In the genomic region with DNA sequence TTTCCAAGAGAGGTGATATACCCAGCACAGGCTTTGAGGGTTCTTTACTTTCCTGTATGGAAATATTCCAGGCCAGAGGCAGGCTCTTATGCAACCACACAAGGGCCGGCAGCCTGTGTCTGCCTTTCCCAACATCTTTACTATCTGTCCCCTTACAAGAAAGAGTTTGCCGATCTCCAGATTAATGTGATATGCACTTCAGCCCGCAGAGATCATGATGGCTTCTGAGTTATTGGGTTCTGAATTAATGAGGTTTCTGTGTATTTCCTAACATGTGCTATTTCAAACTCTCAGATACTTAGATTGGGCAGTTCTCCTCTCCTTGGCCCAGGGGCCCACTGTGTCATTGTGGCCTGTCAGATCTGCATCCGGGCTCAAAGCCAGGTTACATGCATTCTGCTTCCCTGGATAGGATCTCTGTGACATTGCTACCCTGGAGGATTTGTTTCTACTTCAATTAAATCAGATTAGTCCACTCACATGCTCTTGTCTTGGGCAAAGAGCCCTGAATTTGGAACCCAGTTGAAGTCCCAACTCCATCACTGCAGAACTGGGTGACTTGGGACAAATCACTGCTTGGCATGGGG, we compare ENCODE assay signal across 10 cellular contexts. TPM values are rescaled to one million over a fixed set of nuclear protein-coding genes. Genes with fewer than 3 reads are reported as not detected.
DNase-seq lines count a peak whose midpoint lies in the region; ATAC-seq, FAIRE-seq and TF ChIP-seq lines count a peak whose summit lies in the region.
"Had no signal": no experiment of that assay in that cellular context is flagged by ENCODE, and none has a peak within 500 bp of the region (broad histone marks: within the 10 kb centered on the region; RNA-seq: fewer than 3 reads in every experiment).

No MANE protein-coding gene starts in this region.

- no peak overlapping the region for H3K27ac Mint-ChIP-seq in nephron progenitor cell

- no peak overlapping the region for H3K4me3 Mint-ChIP-seq in nephron progenitor cell

- H3K4me2 ChIP-seq in K562 (ENCODE audit: insufficient read depth, low read length), result no peak overlapping the region

- in situ Hi-C loops in K562 (cut with MboI), result no loop called here

- BruUV-seq in K562 (replicated peaks; lab: Mats Ljungman, UMichigan), result no TSS peak

- H3K4me3 ChIP-seq in K562 (no peak overlapping the region), subcutaneous abdominal adipose tissue (ENCODE audit: low read depth in 1 of 5, low read length in 5 of 5) (no peak overlapping the region)

- 46% methylated on average over 4 of the region's 4 CpGs for WGBS in K562 (ENCODE audit: insufficient coverage, low coverage, missing lambda C conversion rate)

- TF ChIP-seq CTCF in K562 (IDR thresholded peaks at IDR 0.05 in 2 of 3, conservative IDR thresholded peaks at IDR 0.05 in 1 of 3; ENCODE audit: insufficient read depth in 2 of 3, low read depth in 1 of 3, low read length in 3 of 3) (no peak), nephron progenitor cell (IDR thresholded peaks at IDR 0.05) (no peak)

- H3K27me3 Mint-ChIP-seq in nephron progenitor cell (ENCODE audit: low read depth, poor library complexity), result no peaks in the 10 kb centered on the region

- peaks cover 5% of the 10 kb centered on the region for H3K9me3 Mint-ChIP-seq in nephron progenitor cell

- H3K27ac ChIP-seq in K562 (ENCODE audit: extremely low read depth, low read depth, low read length), result no peak overlapping the region
- H3K27ac ChIP-seq in subcutaneous abdominal adipose tissue (ENCODE audit: low read depth, low read length), result peak overlapping the region; percentile 58

- H3K9me1 ChIP-seq in K562 (ENCODE audit: control insufficient read depth, insufficient read depth, low read length), result no peaks in the 10 kb centered on the region

- H4K20me1 ChIP-seq in K562 (replicated peaks; ENCODE audit: control insufficient read depth, insufficient read depth, low read length), result no peaks in the 10 kb centered on the region

- no peaks in the 10 kb centered on the region for H3K79me2 ChIP-seq in K562 (ENCODE audit: control insufficient read depth, insufficient read depth, low read length)

- no peak for TF ChIP-seq RAD21 in K562 (CRISPR knock-in tag; conservative IDR thresholded peaks at IDR 0.05 in 1 of 2, IDR thresholded peaks at IDR 0.05 in 1 of 2)

- H3K36me3 Mint-ChIP-seq in nephron progenitor cell (ENCODE audit: low read depth), result no peaks in the 10 kb centered on the region

- ATAC-seq in K562 (no peak), left lobe of liver (peak; percentile 51), HG03457 (IDR thresholded peaks at IDR 0.05; ENCODE audit: unreplicated experiment) (no peak)

- no peak overlapping the region for H2AFZ ChIP-seq in K562 (ENCODE audit: low read depth, low read length)

- CTCF ChIA-PET in K562 (lab: Yijun Ruan, JAX; ENCODE audit: low intra/inter-chr PET ratio), result no interaction called here

- DNase-seq in HCEC 1CT (peak; percentile 35), K562 (ENCODE audit: extremely low read depth in 1 of 4, low spot score in 3 of 4) (no peak), left lobe of liver (ENCODE audit: low spot score) (peak; percentile 33), nephron progenitor cell (no peak), NOMO-1 treated with DMSO at 0.1 percent for 48 hours (lab: John Stamatoyannopoulos, UW; ENCODE audit: unreplicated experiment) (no peak)
- DNase-seq in central memory CD4-positive, alpha-beta T cell, result no peak
- DNase-seq: DMS79, NCI-H446 treated with DMSO at 0.1 percent for 48 hours had no signal

- intact Hi-C loops in K562 (cut with micrococcal nuclease), result no loop called here

- TF ChIP-seq POLR2A in K562 (conservative IDR thresholded peaks at IDR 0.05), result no peak

- H3K36me3 ChIP-seq in K562 (ENCODE audit: control insufficient read depth, insufficient read depth, low read length) (no peaks in the 10 kb centered on the region), subcutaneous abdominal adipose tissue (ENCODE audit: control insufficient read depth in 5 of 5, insufficient read depth in 5 of 5, low read length in 5 of 5) (no peaks in the 10 kb centered on the region)

- H3K4me1 ChIP-seq in K562 (replicated peaks in 1 of 2; ENCODE audit: control insufficient read depth in 2 of 2, insufficient read depth in 2 of 2, low read length in 2 of 2) (peaks cover 11 to 25% of the 10 kb centered on the region in 2 experiments), subcutaneous abdominal adipose tissue (ENCODE audit: control insufficient read depth in 5 of 5, insufficient read depth in 5 of 5, low read length in 5 of 5) (peaks cover 7 to 27% (median 23%) of the 10 kb centered on the region in 5 donors)

- peaks cover 32% of the 10 kb centered on the region for H3K4me1 Mint-ChIP-seq in nephron progenitor cell

- TF ChIP-seq EP300 in K562 (IDR thresholded peaks at IDR 0.05; ENCODE audit: low read length), result no peak

- POLR2A ChIA-PET in K562 (lab: Yijun Ruan, JAX), result no interaction called here

- no peaks in the 10 kb centered on the region for H3K9me3 ChIP-seq in K562 (replicated peaks; ENCODE audit: control insufficient read depth, insufficient read depth, low read depth, low read length)
- H3K9me3 ChIP-seq in subcutaneous abdominal adipose tissue (ENCODE audit: control insufficient read depth in 5 of 5, low read length in 5 of 5), result no peaks in the 10 kb centered on the region

- H3K9ac ChIP-seq in K562 (ENCODE audit: insufficient read depth in 1 of 2, low read depth in 2 of 2, low read length in 2 of 2) (no peak overlapping the region), subcutaneous abdominal adipose tissue (ENCODE audit: low read length in 5 of 5) (no peak overlapping the region)

- no peak for FAIRE-seq in K562 (lab: Jason Lieb, UNC)

- H3K27me3 ChIP-seq in K562 (ENCODE audit: control insufficient read depth in 2 of 2, insufficient read depth in 2 of 2, low read length in 2 of 2) (no peaks in the 10 kb centered on the region), subcutaneous abdominal adipose tissue (ENCODE audit: control insufficient read depth in 5 of 5, insufficient read depth in 4 of 5, low read length in 5 of 5) (no peaks in the 10 kb centered on the region)

TF ChIP-seq in K562, 482 proteins besides CTCF, POLR2A, EP300 and RAD21:
- peak; percentile 63 for TF ChIP-seq CEBPB (tag; IDR thresholded peaks at IDR 0.05)
- no peak for TF ChIP-seq ZFP30 (CRISPR knock-in tag; IDR thresholded peaks at IDR 0.05; ENCODE audit: borderline replicate concordance)
- TF ChIP-seq ZNF57 (CRISPR knock-in tag; IDR thresholded peaks at IDR 0.05), result no peak
- TF ChIP-seq CEBPG (CRISPR knock-in tag; IDR thresholded peaks at IDR 0.05), result no peak
- TF ChIP-seq CEBPG (tag; conservative IDR thresholded peaks at IDR 0.05 in 1 of 2, IDR thresholded peaks at IDR 0.05 in 1 of 2), result peak in 1 of 2 experiments; percentile 77; a peak in 2 of 4 replicates
TF ChIP-seq in K562: peak in this region for 2.

RNA-seq across cellular contexts. Expression of gene TGM2, which starts 56.5 kb away (rescaled TPM):
- 34.9 and 72.8 TPM in 2 replicates for total RNA-seq in K562 (2011; cell fraction: chromatin; rRNA removed; ENCODE audit: low replicate concordance)
- total RNA-seq in K562 (2011; cell fraction: nucleolus; rRNA removed), result 45.9 and 47.5 TPM in 2 replicates
- 36.4 and 37.1 TPM in 2 replicates for total RNA-seq in K562 (2011; cell fraction: nucleoplasm; rRNA removed)
- total RNA-seq in K562 (2014; rRNA removed) (48.3 and 61.2 TPM in 2 replicates), K562 (2014; rRNA removed; fragmentation: Illumina TruSeq; extraction: Trizol) (17.4 and 22.0 TPM in 2 replicates), K562 (2015; rRNA removed; fragmentation: Illumina TruSeq; extraction: Trizol) (20.4 and 21.0 TPM in 2 replicates), K562 (2021) (78.5 and 82.3 TPM in 2 replicates), left lobe of liver (193 TPM)
- polyA plus RNA-seq in K562 (2011; rRNA removed) (35.3 and 37.6 TPM in 2 replicates), K562 (2014; fragmentation: Illumina TruSeq; extraction: Trizol) (55.1 and 56.7 TPM in 2 replicates), K562 (2014; fragmentation: Nextera tagmentation; extraction: Ambion mirVana) (1 to 10 TPM; 5.5 TPM), K562 (2014; rRNA removed) (43.9 and 48.0 TPM in 2 replicates)
- 31.6 and 76.0 TPM in 2 replicates for polyA plus RNA-seq in K562 (2011; cell fraction: cytosol; rRNA removed)
- polyA plus RNA-seq in K562 (2011; cell fraction: nucleus; rRNA removed), result 26.4 and 54.7 TPM in 2 replicates
- 47.9 and 85.2 TPM in 2 replicates for polyA plus RNA-seq in K562 (2012)
- 21.4 and 54.6 TPM in 2 replicates for polyA minus RNA-seq in K562 (2011; rRNA and poly(A)+ RNA removed)
- 46.4 and 51.2 TPM in 2 replicates for polyA minus RNA-seq in K562 (2011; cell fraction: cytosol; rRNA and poly(A)+ RNA removed)
- 18.8 and 21.4 TPM in 2 replicates for polyA minus RNA-seq in K562 (2011; cell fraction: nucleus; rRNA and poly(A)+ RNA removed)

Comparison
In these comparisons a context has a peak if more than half of its experiments do, and no peak if none do; other contexts are left out.
1. DNase-seq: peak in HCEC 1CT (single experiment) and left lobe of liver (single experiment); none in K562 (0 of 4), nephron progenitor cell (single experiment), central memory CD4-positive, alpha-beta T cell (single experiment) and NOMO-1 treated with DMSO at 0.1 percent for 48 hours (single experiment).